In genomic region chr5:132301341-132302274, GRCh38 we compare ENCODE assay signal across 15 cellular contexts. TPM values are rescaled to one million over a fixed set of nuclear protein-coding genes. Genes with fewer than 3 reads are reported as not detected.
DNase-seq lines count a peak whose midpoint lies in the region; ATAC-seq, FAIRE-seq and TF ChIP-seq lines count a peak whose summit lies in the region.
"Had no signal": no experiment of that assay in that cellular context is flagged by ENCODE, and none has a peak within 500 bp of the region (broad histone marks: within the 10 kb centered on the region; RNA-seq: fewer than 3 reads in every experiment).

No MANE protein-coding gene starts in this region.

- H4K20me1 ChIP-seq in GM12878 (ENCODE audit: control insufficient read depth, insufficient read depth) (no peaks in the 10 kb centered on the region), HepG2 (ENCODE audit: insufficient read depth, low read length) (no peaks in the 10 kb centered on the region)

- TF ChIP-seq POLR2A in GM12878 (IDR thresholded peaks at IDR 0.05; ENCODE audit: low read depth, low read length) (no peak), HepG2 (IDR thresholded peaks at IDR 0.05; ENCODE audit: insufficient read depth in 1 of 2, low read depth in 2 of 2, low read length in 2 of 2) (no peak), suprapubic skin (IDR thresholded peaks at IDR 0.05) (no peak)

- H3K9me3 ChIP-seq in GM12878 (replicated peaks; ENCODE audit: control insufficient read depth, insufficient read depth, low read length): no peaks in the 10 kb centered on the region; the same call in 2 of the 3 replicates
- no peaks in the 10 kb centered on the region for H3K9me3 ChIP-seq in HepG2 (ENCODE audit: low read length)
- no peaks in the 10 kb centered on the region for H3K9me3 ChIP-seq in suprapubic skin

- no peaks in the 10 kb centered on the region for H3K36me3 ChIP-seq in GM12878 (ENCODE audit: control insufficient read depth in 2 of 2, insufficient read depth in 2 of 2, low read length in 1 of 2)
- H3K36me3 ChIP-seq in HepG2 (replicated peaks in 1 of 2; ENCODE audit: control insufficient read depth in 1 of 2, insufficient read depth in 2 of 2, low read length in 2 of 2): no peaks in the 10 kb centered on the region
- H3K36me3 ChIP-seq in suprapubic skin: no peaks in the 10 kb centered on the region

- ATAC-seq in GM12878 (peak; percentile 48; the same call in 2 of the 3 replicates), HepG2 (peak; percentile 54), T-cell (replicated peaks in 1 of 4) (no peak)

- 41% methylated on average over 11 of the region's 11 CpGs for WGBS in GM12878 (ENCODE audit: insufficient coverage, insufficient replicate concordance, low lambda C conversion rate, missing lambda C conversion rate)
- 85% methylated on average over 8 of the region's 11 CpGs for WGBS in HepG2 (ENCODE audit: low lambda C conversion rate)
- 73% methylated on average over 11 of the region's 11 CpGs for WGBS in suprapubic skin

- H3K27me3 ChIP-seq in GM12878 (replicated peaks in 1 of 2; ENCODE audit: control insufficient read depth in 2 of 2, insufficient read depth in 2 of 2, low read length in 1 of 2): peaks cover under 1 to 2% of the 10 kb centered on the region in 2 experiments; a peak in 2 of 4 replicates
- H3K27me3 ChIP-seq in HepG2 (ENCODE audit: control insufficient read depth in 1 of 2, insufficient read depth in 2 of 2, low read length in 2 of 2): no peaks in the 10 kb centered on the region
- H3K27me3 ChIP-seq in suprapubic skin: no peaks in the 10 kb centered on the region

- BruUV-seq in GM12878 (replicated peaks; lab: Mats Ljungman, UMichigan) (no TSS peak), HepG2 (replicated peaks; lab: Mats Ljungman, UMichigan) (no TSS peak)

- CTCF ChIA-PET in GM12878 (lab: Yijun Ruan, JAX) (interaction anchor here (0.6 to 1.8 kb wide), 4 partner anchors 32 to 581 kb away, joined by 3 to 4 read pairs (median 4); no protein-coding TSS in a partner anchor), HepG2 (lab: Yijun Ruan, JAX; ENCODE audit: low intra/inter-chr PET ratio, low total read pairs) (no interaction called here), T-cell (lab: Charles Lee) (no interaction called here)

- H3K4me3 Mint-ChIP-seq in T-cell: no peak overlapping the region
- H3K4me3 Mint-ChIP-seq: activated CD4-positive, alpha-beta memory T cell treated with anti-CD3 and anti-CD28 coated beads for 36 hours had no signal

- no peak overlapping the region for H3K27ac Mint-ChIP-seq in T-cell
- H3K27ac Mint-ChIP-seq: activated CD4-positive, alpha-beta memory T cell treated with anti-CD3 and anti-CD28 coated beads for 36 hours; activated T-helper 2 cell treated with anti-CD3 and anti-CD28 coated beads, Interferon-gamma antibody, Interleukin-2, Interleukin-4, amounts not matched to agents 10 μg/mL and 5 μg/mL and 100 μg/mL, durations not matched to agents 14 hours and 24 hours and 36 hours had no signal

- H3K27me3 Mint-ChIP-seq in T-cell: peaks cover 3 to 4% of the 10 kb centered on the region in 2 donors

- peaks cover 15% of the 10 kb centered on the region for H3K36me3 Mint-ChIP-seq in T-cell

- DNase-seq in NCI-H748 (lab: John Stamatoyannopoulos, UW; ENCODE audit: unreplicated experiment) (peak; percentile 50), NCI-H748 treated with DMSO at 0.1 percent for 48 hours (lab: John Stamatoyannopoulos, UW) (no peak), GM12878 (ENCODE audit: low read depth, low spot score) (no peak), HepG2 (ENCODE audit: low spot score) (no peak), suprapubic skin (ENCODE audit: low spot score in 2 of 2) (no peak), T-cell (no peak), RCC 7860 (ENCODE audit: low spot score) (no peak)
- DNase-seq in central memory CD4-positive, alpha-beta T cell: no peak
- DNase-seq: activated CD4-positive, alpha-beta memory T cell treated with anti-CD3 and anti-CD28 coated beads for 36 hours; glutamatergic neuron; stimulated activated CD4-positive, alpha-beta T cell treated with anti-CD3 and anti-CD28 coated beads, Interleukin-12 subunit alpha, Interleukin-12 subunit beta, amount 100 ng/mL, for 4 hours had no signal

- no peaks in the 10 kb centered on the region for H3K4me1 Mint-ChIP-seq in T-cell

- H3K9ac ChIP-seq in GM12878 (ENCODE audit: control insufficient read depth, insufficient read depth, low read length) (no peak overlapping the region), HepG2 (ENCODE audit: insufficient read depth, low read depth, low read length) (no peak overlapping the region)

- TF ChIP-seq CTCF in GM12878 (IDR thresholded peaks at IDR 0.05 in 2 of 3, conservative IDR thresholded peaks at IDR 0.05 in 1 of 3; ENCODE audit: control insufficient read depth in 2 of 3, extremely low read depth in 1 of 3, insufficient read depth in 1 of 3, low read depth in 3 of 3, low read length in 3 of 3) (no peak), HepG2 (CRISPR knock-in tag; IDR thresholded peaks at IDR 0.05) (no peak), suprapubic skin (IDR thresholded peaks at IDR 0.05) (no peak)

- H3K9me3 Mint-ChIP-seq in T-cell: peaks cover 4 to 18% (median 9%) of the 10 kb centered on the region in 3 donors

- FAIRE-seq in GM12878 (lab: Jason Lieb, UNC) (no peak), HepG2 (lab: Jason Lieb, UNC) (no peak), RCC 7860 (lab: Jason Lieb, UNC) (no peak)
- FAIRE-seq: A204.1, islet of Langerhans had no signal

- H3K4me1 ChIP-seq in GM12878 (ENCODE audit: control insufficient read depth, insufficient read depth, low read length): no peaks in the 10 kb centered on the region
- H3K4me1 ChIP-seq in HepG2 (ENCODE audit: insufficient read depth, low read length): peaks cover 33% of the 10 kb centered on the region
- H3K4me1 ChIP-seq in suprapubic skin: no peaks in the 10 kb centered on the region

- POLR2A ChIA-PET in GM12878 (lab: Charles Lee): no interaction called here
- POLR2A ChIA-PET in HepG2 (lab: Yijun Ruan, JAX): no interaction called here
- POLR2A ChIA-PET in T-cell (lab: Charles Lee): no interaction called here

- no peak for TF ChIP-seq RAD21 in GM12878 (IDR thresholded peaks at IDR 0.05; ENCODE audit: insufficient read depth, low read depth, low read length)
- no peak for TF ChIP-seq RAD21 in HepG2 (CRISPR knock-in tag; IDR thresholded peaks at IDR 0.05)

- in situ Hi-C loops in GM12878 (cut with MboI) (no loop called here), HepG2 (cut with HindIII; ENCODE audit: extremely low pct_ligation_motif_present, low pct_unique_long_range_greater_than_20kb) (no loop called here)

- no peak for TF ChIP-seq EP300 in GM12878 (IDR thresholded peaks at IDR 0.05; ENCODE audit: borderline replicate concordance in 1 of 2, control insufficient read depth in 1 of 2, low read depth in 2 of 2, low read length in 2 of 2)
- no peak for TF ChIP-seq EP300 in HepG2 (IDR thresholded peaks at IDR 0.05; ENCODE audit: low read depth in 2 of 2, low read length in 2 of 2)
- TF ChIP-seq EP300 in HepG2 (CRISPR knock-in tag; IDR thresholded peaks at IDR 0.05; ENCODE audit: borderline replicate concordance): no peak
- no peak for TF ChIP-seq EP300 in suprapubic skin (IDR thresholded peaks at IDR 0.05)

- H3K4me2 ChIP-seq in GM12878 (ENCODE audit: control insufficient read depth, insufficient read depth): no peak overlapping the region
- H3K4me2 ChIP-seq in HepG2 (ENCODE audit: low read depth, low read length): no peak overlapping the region

- H2AFZ ChIP-seq in GM12878 (ENCODE audit: control insufficient read depth, low read depth, low read length) (no peak overlapping the region), HepG2 (ENCODE audit: low read length) (no peak overlapping the region)

- no peak overlapping the region for H3K4me3 ChIP-seq in GM12878
- H3K4me3 ChIP-seq in HepG2 (replicated peaks in 1 of 3; ENCODE audit: insufficient read depth in 1 of 3, low read depth in 2 of 3, low read length in 3 of 3): no peak overlapping the region
- no peak overlapping the region for H3K4me3 ChIP-seq in suprapubic skin

- H3K27ac ChIP-seq in GM12878 (ENCODE audit: control insufficient read depth, insufficient read depth) (no peak overlapping the region), HepG2 (ENCODE audit: extremely low read length, insufficient read depth, low read length) (no peak overlapping the region), suprapubic skin (peak overlapping the region; percentile 37)
- H3K27ac ChIP-seq: epithelial cell of prostate had no signal

- SMC1A ChIA-PET in GM12878 (lab: Charles Lee; ENCODE audit: uncharacterized antibody, unreplicated experiment): no interaction called here

- intact Hi-C loops in GM12878 (cut with micrococcal nuclease; ENCODE audit: unreplicated experiment): no loop called here
- intact Hi-C loops in HepG2 (cut with micrococcal nuclease; ENCODE audit: unreplicated experiment): no loop called here

- RAD21 ChIA-PET in GM12878 (lab: Charles Lee; ENCODE audit: unreplicated experiment): interaction anchor here (1.5 kb wide), 1 partner anchor 63 kb away, joined by 3 read pairs; no protein-coding TSS in a partner anchor

- no peaks in the 10 kb centered on the region for H3K79me2 ChIP-seq in GM12878 (ENCODE audit: control insufficient read depth, insufficient read depth, low read length)
- H3K79me2 ChIP-seq in HepG2 (ENCODE audit: insufficient read depth, low read length): no peaks in the 10 kb centered on the region

RNA-seq across cellular contexts. Expression of gene SLC22A4, which starts 7.4 kb away (rescaled TPM):
- 0.44 TPM in 1 of 2 replicates, not detected in the other for total RNA-seq in GM12878 (2013; cell fraction: nucleolus; rRNA removed)
- total RNA-seq in GM12878 (2014; rRNA removed) (0.11 and 0.27 TPM in 2 replicates), GM12878 (2014; rRNA removed; fragmentation: Illumina TruSeq; extraction: Trizol) (0.09 TPM in 1 of 2 replicates, not detected in the other), GM12878 (2021) (0.13 and 0.21 TPM in 2 replicates), HepG2 (2016; rRNA removed; fragmentation: Illumina TruSeq; extraction: Trizol) (0.62 and 0.83 TPM in 2 replicates), suprapubic skin (1 to 10 TPM in 3 of 4 donors, under 1 TPM in 1; 0.32 to 1.9 (median 1.3) TPM), T-cell (under 1 TPM in 1 of 5 donors, not detected in 4; 0.20 TPM)
- not detected for polyA plus RNA-seq in GM12878 (2011; ENCODE audit: low read depth)
- polyA plus RNA-seq in GM12878 (2011; rRNA removed) (0.06 and 0.10 TPM in 2 replicates), GM12878 (2014; fragmentation: Illumina TruSeq; extraction: Trizol) (0.04 and 0.17 TPM in 2 replicates), GM12878 (2014; fragmentation: Nextera tagmentation; extraction: Ambion mirVana) (under 1 TPM in 1 of 2 experiments, not detected in 1; 0.05 TPM), GM12878 (2014; rRNA removed) (0.04 and 0.61 TPM in 2 replicates), GM12878 (2016; fragmentation: Nextera tagmentation; extraction: Ambion mirVana) (under 1 TPM in 1 of 2 experiments, not detected in 1; 0.32 TPM), HepG2 (2011; rRNA removed) (0.33 and 0.56 TPM in 2 replicates)
- polyA plus RNA-seq in GM12878 (2011; cell fraction: cytosol; rRNA removed): 0.04 and 0.08 TPM in 2 replicates
- 0.29 and 0.39 TPM in 2 replicates for polyA plus RNA-seq in GM12878 (2011; cell fraction: nucleus; rRNA removed)
- polyA plus RNA-seq in GM12878 (2012): 0.06 TPM in 1 of 2 replicates, not detected in the other
- 0.29 TPM in 1 of 2 replicates, not detected in the other for polyA minus RNA-seq in GM12878 (2011; rRNA and poly(A)+ RNA removed)
- polyA minus RNA-seq in GM12878 (2011; cell fraction: cytosol; rRNA and poly(A)+ RNA removed): 0.83 TPM in 1 of 2 replicates, not detected in the other
- polyA minus RNA-seq in GM12878 (2011; cell fraction: nucleus; rRNA and poly(A)+ RNA removed): 0.48 and 0.77 TPM in 2 replicates
- 0.20 and 0.26 TPM in 2 replicates for total RNA-seq in HepG2 (2016; cell fraction: cytosol; rRNA removed; fragmentation: Illumina TruSeq; extraction: Trizol; ENCODE audit: low read depth)
- 0.34 and 0.93 TPM in 2 replicates for total RNA-seq in HepG2 (2016; cell fraction: insoluble cytoplasmic fraction; rRNA removed; fragmentation: Illumina TruSeq; extraction: Trizol)
- 0.59 and 0.99 TPM in 2 replicates for total RNA-seq in HepG2 (2016; cell fraction: membrane; rRNA removed; fragmentation: Illumina TruSeq; extraction: Trizol)
- 0.99 and 1.1 TPM in 2 replicates for total RNA-seq in HepG2 (2016; cell fraction: nucleus; rRNA removed; fragmentation: Illumina TruSeq; extraction: Trizol)
- 0.31 and 0.35 TPM in 2 replicates for polyA plus RNA-seq in HepG2 (2011; cell fraction: cytosol; rRNA removed)
- 0.64 and 0.88 TPM in 2 replicates for polyA plus RNA-seq in HepG2 (2011; cell fraction: nucleus; rRNA removed)
- 0.19 and 0.25 TPM in 2 replicates for polyA plus RNA-seq in HepG2 (2012)
- 0.12 and 0.36 TPM in 2 replicates for polyA plus RNA-seq in HepG2 (2016; cell fraction: cytosol; fragmentation: Illumina TruSeq; extraction: Trizol; ENCODE audit: low read depth)
- polyA plus RNA-seq in HepG2 (2016; cell fraction: insoluble cytoplasmic fraction; fragmentation: Illumina TruSeq; extraction: Trizol; ENCODE audit: low read depth): 0.29 and 0.41 TPM in 2 replicates
- 0.29 and 0.35 TPM in 2 replicates for polyA plus RNA-seq in HepG2 (2016; cell fraction: membrane; fragmentation: Illumina TruSeq; extraction: Trizol; ENCODE audit: low read depth)
- 1.0 and 1.9 TPM in 2 replicates for polyA plus RNA-seq in HepG2 (2016; cell fraction: nucleus; fragmentation: Illumina TruSeq; extraction: Trizol; ENCODE audit: insufficient read depth, low read depth)
- polyA minus RNA-seq in HepG2 (2011; rRNA and poly(A)+ RNA removed; ENCODE audit: low replicate concordance): 0.94 and 9.4 TPM in 2 replicates
- polyA minus RNA-seq in HepG2 (2011; cell fraction: cytosol; rRNA and poly(A)+ RNA removed): 0.79 TPM in 1 of 2 replicates, not detected in the other
- polyA minus RNA-seq in HepG2 (2011; cell fraction: nucleus; rRNA and poly(A)+ RNA removed): 1.5 and 1.8 TPM in 2 replicates

RNA-seq across cellular contexts. Expression of gene PDLIM4, which starts 44.1 kb away (rescaled TPM):
- total RNA-seq in GM12878 (2013; cell fraction: nucleolus; rRNA removed): 5.2 and 5.4 TPM in 2 replicates
- total RNA-seq in GM12878 (2014; rRNA removed): 0.22 and 0.62 TPM in 2 replicates
- total RNA-seq in GM12878 (2014; rRNA removed; fragmentation: Illumina TruSeq; extraction: Trizol): 0.18 TPM in 1 of 2 replicates, not detected in the other
- 0.24 and 0.36 TPM in 2 replicates for total RNA-seq in GM12878 (2021)
- not detected for polyA plus RNA-seq in GM12878 (2011; ENCODE audit: low read depth)
- polyA plus RNA-seq in GM12878 (2011; rRNA removed): 0.69 and 1.7 TPM in 2 replicates
- polyA plus RNA-seq in GM12878 (2011; cell fraction: cytosol; rRNA removed): 3.7 TPM in 2 replicates
- polyA plus RNA-seq in GM12878 (2011; cell fraction: nucleus; rRNA removed): 9.9 and 11.1 TPM in 2 replicates
- 0.73 and 1.2 TPM in 2 replicates for polyA plus RNA-seq in GM12878 (2012)
- not detected in 2 replicates for polyA plus RNA-seq in GM12878 (2014; fragmentation: Illumina TruSeq; extraction: Trizol)
- polyA plus RNA-seq in GM12878 (2014; fragmentation: Nextera tagmentation; extraction: Ambion mirVana): not detected
- polyA plus RNA-seq in GM12878 (2014; rRNA removed): 0.13 and 0.51 TPM in 2 replicates
- polyA plus RNA-seq in GM12878 (2016; fragmentation: Nextera tagmentation; extraction: Ambion mirVana): under 1 TPM; 0.39 to 0.86 TPM
- polyA minus RNA-seq in GM12878 (2011; rRNA and poly(A)+ RNA removed): 0.80 and 1.6 TPM in 2 replicates
- polyA minus RNA-seq in GM12878 (2011; cell fraction: cytosol; rRNA and poly(A)+ RNA removed): 0.94 and 1.9 TPM in 2 replicates
- polyA minus RNA-seq in GM12878 (2011; cell fraction: nucleus; rRNA and poly(A)+ RNA removed): 2.5 and 2.8 TPM in 2 replicates
- 0.80 and 1.1 TPM in 2 replicates for total RNA-seq in HepG2 (2016; rRNA removed; fragmentation: Illumina TruSeq; extraction: Trizol)
- 0.44 and 0.81 TPM in 2 replicates for total RNA-seq in HepG2 (2016; cell fraction: cytosol; rRNA removed; fragmentation: Illumina TruSeq; extraction: Trizol; ENCODE audit: low read depth)
- 1.1 and 1.2 TPM in 2 replicates for total RNA-seq in HepG2 (2016; cell fraction: insoluble cytoplasmic fraction; rRNA removed; fragmentation: Illumina TruSeq; extraction: Trizol)
- total RNA-seq in HepG2 (2016; cell fraction: membrane; rRNA removed; fragmentation: Illumina TruSeq; extraction: Trizol): 0.76 and 0.93 TPM in 2 replicates
- 0.38 and 0.56 TPM in 2 replicates for total RNA-seq in HepG2 (2016; cell fraction: nucleus; rRNA removed; fragmentation: Illumina TruSeq; extraction: Trizol)
- 2.3 and 2.5 TPM in 2 replicates for polyA plus RNA-seq in HepG2 (2011; rRNA removed)
- polyA plus RNA-seq in HepG2 (2011; cell fraction: cytosol; rRNA removed): 1.2 and 3.5 TPM in 2 replicates
- polyA plus RNA-seq in HepG2 (2011; cell fraction: nucleus; rRNA removed): 5.9 and 8.0 TPM in 2 replicates
- 1.4 and 1.7 TPM in 2 replicates for polyA plus RNA-seq in HepG2 (2012)
- polyA plus RNA-seq in HepG2 (2016; cell fraction: cytosol; fragmentation: Illumina TruSeq; extraction: Trizol; ENCODE audit: low read depth): 0.28 and 0.49 TPM in 2 replicates
- polyA plus RNA-seq in HepG2 (2016; cell fraction: insoluble cytoplasmic fraction; fragmentation: Illumina TruSeq; extraction: Trizol; ENCODE audit: low read depth): 2.1 and 2.4 TPM in 2 replicates
- polyA plus RNA-seq in HepG2 (2016; cell fraction: membrane; fragmentation: Illumina TruSeq; extraction: Trizol; ENCODE audit: low read depth): 0.43 and 0.85 TPM in 2 replicates
- 0.97 and 2.5 TPM in 2 replicates for polyA plus RNA-seq in HepG2 (2016; cell fraction: nucleus; fragmentation: Illumina TruSeq; extraction: Trizol; ENCODE audit: insufficient read depth, low read depth)
- 0.77 and 0.94 TPM in 2 replicates for polyA minus RNA-seq in HepG2 (2011; rRNA and poly(A)+ RNA removed; ENCODE audit: low replicate concordance)
- 1.1 and 1.3 TPM in 2 replicates for polyA minus RNA-seq in HepG2 (2011; cell fraction: cytosol; rRNA and poly(A)+ RNA removed)
- 0.87 and 1.4 TPM in 2 replicates for polyA minus RNA-seq in HepG2 (2011; cell fraction: nucleus; rRNA and poly(A)+ RNA removed)
- total RNA-seq in suprapubic skin: 100 to 1,000 TPM; 110 to 128 (median 114) TPM
- total RNA-seq in T-cell: not detected
- total RNA-seq: activated CD4-positive, alpha-beta memory T cell treated with anti-CD3 and anti-CD28 coated beads for 36 hours had no signal

Comparison
In these comparisons a context has a peak if more than half of its experiments do, and no peak if none do; other contexts are left out.
1. ATAC-seq: peak in GM12878 (single experiment) and HepG2 (single experiment); none in T-cell (0 of 4).
2. RNA of gene PDLIM4, which starts 44.1 kb away (total RNA-seq): 110 to 128 TPM in suprapubic skin; 0.38 to 1.2 TPM in HepG2, 0.18 to 5.4 TPM in GM12878 and not detected in T-cell; every median in the first group is over 10 times any median in the second.